27 cellular contexts compared by ENCODE assay signal in genomic region chr6:113475392-113475791, GRCh38.
"Had no signal": no experiment of that assay in that cellular context is flagged by ENCODE, and none has a peak within 500 bp of the region (broad histone marks: within the 10 kb centered on the region; RNA-seq: fewer than 3 reads in every experiment).

No MANE protein-coding gene starts in this region.

- ATAC-seq: activated CD8-positive, alpha-beta T cell treated with anti-CD3 and anti-CD28 coated beads for 36 hours; activated naive CD4-positive, alpha-beta T cell treated with anti-CD3 and anti-CD28 coated beads, Interleukin-2, amount 50 U/mL, for 72 hours; activated T-helper 17 cell treated with anti-CD3 and anti-CD28 coated beads, Interleukin-2, amount 50 U/mL, for 72 hours; WTC11 had no signal

- H3K27ac ChIP-seq: ascending aorta, breast epithelium, cardiac muscle cell, colonic mucosa, epithelial cell of prostate, esophagus squamous epithelium, VCaP had no signal

- H3K4me3 ChIP-seq: ascending aorta, breast epithelium, cardiac muscle cell, colonic mucosa, esophagus squamous epithelium had no signal

- H3K27me3 ChIP-seq: ascending aorta, breast epithelium, colonic mucosa, esophagus squamous epithelium had no signal

- H3K4me3 Mint-ChIP-seq: activated CD8-positive, alpha-beta T cell treated with anti-CD3 and anti-CD28 coated beads for 36 hours; activated naive CD4-positive, alpha-beta T cell treated with anti-CD3 and anti-CD28 coated beads for 36 hours; activated naive CD8-positive, alpha-beta T cell treated with anti-CD3 and anti-CD28 coated beads, Interleukin-2, amount 10 ng/mL, durations not matched to agents 7 days and 5 days; activated T-cell treated with anti-CD3 and anti-CD28 coated beads, Interleukin-2, amount 50 U/mL, for 4 hours; activated T-helper 17 cell treated with anti-CD3 and anti-CD28 coated beads, Interleukin-2, amount 50 U/mL, for 72 hours; brain; WTC11 had no signal

- H3K36me3 Mint-ChIP-seq: activated naive CD8-positive, alpha-beta T cell treated with anti-CD3 and anti-CD28 coated beads, Interleukin-2, amount 10 ng/mL, durations not matched to agents 7 days and 5 days; WTC11 had no signal

- H3K36me3 ChIP-seq: ascending aorta, breast epithelium, cardiac muscle cell, colonic mucosa, esophagus squamous epithelium had no signal

- DNase-seq: activated CD4-positive, alpha-beta T cell treated with anti-CD3 and anti-CD28 coated beads for 1 hour; activated CD4-positive, alpha-beta T cell treated with anti-CD3 and anti-CD28 coated beads for 4 hours; activated CD4-positive, alpha-beta T cell treated with anti-CD3 and anti-CD28 coated beads, Interleukin-2, amount 50 U/mL, for 1 hour; activated CD4-positive, alpha-beta T cell treated with anti-CD3 and anti-CD28 coated beads, Interleukin-2, amount 50 U/mL, for 48 hours; activated CD8-positive, alpha-beta memory T cell treated with anti-CD3 and anti-CD28 coated beads for 24 hours; activated CD8-positive, alpha-beta T cell treated with anti-CD3 and anti-CD28 coated beads for 36 hours; activated effector memory CD4-positive, alpha-beta T cell treated with anti-CD3 and anti-CD28 coated beads, Interleukin-2, amount 50 U/mL, for 16 hours; activated naive CD4-positive, alpha-beta T cell treated with anti-CD3 and anti-CD28 coated beads for 36 hours; activated naive CD8-positive, alpha-beta T cell treated with anti-CD3 and anti-CD28 coated beads, Interleukin-2, amount 10 ng/mL, durations not matched to agents 7 days and 5 days; activated T-cell treated with anti-CD3 and anti-CD28 coated beads, Interleukin-2, amount 50 U/mL, for 4 hours; central memory CD4-positive, alpha-beta T cell; cerebellar nuclear complex; colonic mucosa; effector CD8-positive, alpha-beta T cell; esophagus squamous epithelium; foreskin melanocyte; head of caudate nucleus; T-helper 2 cell had no signal

- H3K4me1 Mint-ChIP-seq: activated naive CD8-positive, alpha-beta T cell treated with anti-CD3 and anti-CD28 coated beads, Interleukin-2, amount 10 ng/mL, durations not matched to agents 7 days and 5 days; activated T-helper 17 cell treated with anti-CD3 and anti-CD28 coated beads, Interleukin-2, amount 50 U/mL, for 72 hours; brain had no signal

- H3K9me3 ChIP-seq: ascending aorta, breast epithelium, colonic mucosa, esophagus squamous epithelium had no signal

- H3K27ac Mint-ChIP-seq: activated CD8-positive, alpha-beta T cell treated with anti-CD3 and anti-CD28 coated beads for 36 hours; activated naive CD4-positive, alpha-beta T cell treated with anti-CD3 and anti-CD28 coated beads for 36 hours; activated naive CD4-positive, alpha-beta T cell treated with anti-CD3 and anti-CD28 coated beads, Interleukin-2, amount 50 U/mL, for 72 hours; activated naive CD8-positive, alpha-beta T cell treated with anti-CD3 and anti-CD28 coated beads, Interleukin-2, amount 10 ng/mL, durations not matched to agents 7 days and 5 days; activated T-helper 17 cell treated with anti-CD3 and anti-CD28 coated beads, Interleukin-2, amount 50 U/mL, for 72 hours; brain; WTC11 had no signal

- H3K27me3 Mint-ChIP-seq: activated CD8-positive, alpha-beta T cell treated with anti-CD3 and anti-CD28 coated beads for 36 hours; activated T-helper 17 cell treated with anti-CD3 and anti-CD28 coated beads, Interleukin-2, amount 50 U/mL, for 72 hours; brain had no signal

- H3K4me1 ChIP-seq: ascending aorta, breast epithelium, colonic mucosa, esophagus squamous epithelium had no signal

- H3K9me3 Mint-ChIP-seq: activated naive CD8-positive, alpha-beta T cell treated with anti-CD3 and anti-CD28 coated beads, Interleukin-2, amount 10 ng/mL, durations not matched to agents 7 days and 5 days; WTC11 had no signal
